Comparison of ENCODE assay signal across 6 cellular contexts in genomic region chr1:236921610-236922009, GRCh38.
"Had no signal": no experiment of that assay in that cellular context is flagged by ENCODE, and none has a peak within 500 bp of the region (broad histone marks: within the 10 kb centered on the region; RNA-seq: fewer than 3 reads in every experiment).

No MANE protein-coding gene starts in this region.

- H3K4me3 ChIP-seq: K562 had no signal

- FAIRE-seq: HTR-8/SVneo, K562 had no signal

- H3K27ac ChIP-seq: HL-60 had no signal

- DNase-seq: IMR-90, KBM-7, KG1 had no signal
